12 cellular contexts compared by ENCODE assay signal in the genomic region with DNA sequence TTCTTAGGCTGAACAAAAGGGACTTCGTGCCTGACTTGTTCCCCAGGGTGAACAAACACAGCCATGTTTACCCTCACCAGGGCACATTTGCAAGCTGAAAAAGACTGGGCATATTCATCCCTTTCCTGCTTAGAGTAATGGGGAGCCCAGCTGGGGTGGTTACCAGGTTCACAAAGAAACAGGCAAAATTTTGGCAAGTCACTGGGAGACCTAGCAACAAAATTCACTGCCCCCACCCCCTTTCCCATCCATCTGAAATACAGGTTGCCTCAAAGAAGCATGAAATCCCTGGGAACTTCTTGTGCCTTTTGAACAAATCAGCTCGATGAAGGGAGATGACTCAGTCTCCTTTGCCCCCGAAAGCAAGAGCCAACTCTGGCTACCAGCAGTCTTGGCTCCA.
"Had no signal": no experiment of that assay in that cellular context is flagged by ENCODE, and none has a peak within 500 bp of the region (broad histone marks: within the 10 kb centered on the region; RNA-seq: fewer than 3 reads in every experiment).

No MANE protein-coding gene starts in this region.

- DNase-seq: activated CD4-positive, alpha-beta memory T cell treated with anti-CD3 and anti-CD28 coated beads for 36 hours; activated CD4-positive, alpha-beta T cell treated with anti-CD3 and anti-CD28 coated beads for 4 hours; cerebellar nuclear complex; effector CD4-positive, alpha-beta T cell; left ventricle myocardium superior; mucosa of descending colon; naive B cell; psoas muscle; stimulated activated CD4-positive, alpha-beta T cell treated with anti-CD3 and anti-CD28 coated beads, Interleukin-4, amount 100 ng/mL, for 1 hour; stimulated activated naive CD8-positive, alpha-beta T cell treated with anti-CD3 and anti-CD28 coated beads, Interleukin-15, amount 100 ng/mL, for 72 hours; transverse colon had no signal

- ATAC-seq: esophagus mucosa; left ventricle myocardium superior; mucosa of descending colon; psoas muscle; stimulated activated naive CD8-positive, alpha-beta T cell treated with anti-CD3 and anti-CD28 coated beads, Interleukin-15, amount 100 ng/mL, for 72 hours had no signal
